Comparison of ENCODE assay signal across 8 cellular contexts in the genomic region with DNA sequence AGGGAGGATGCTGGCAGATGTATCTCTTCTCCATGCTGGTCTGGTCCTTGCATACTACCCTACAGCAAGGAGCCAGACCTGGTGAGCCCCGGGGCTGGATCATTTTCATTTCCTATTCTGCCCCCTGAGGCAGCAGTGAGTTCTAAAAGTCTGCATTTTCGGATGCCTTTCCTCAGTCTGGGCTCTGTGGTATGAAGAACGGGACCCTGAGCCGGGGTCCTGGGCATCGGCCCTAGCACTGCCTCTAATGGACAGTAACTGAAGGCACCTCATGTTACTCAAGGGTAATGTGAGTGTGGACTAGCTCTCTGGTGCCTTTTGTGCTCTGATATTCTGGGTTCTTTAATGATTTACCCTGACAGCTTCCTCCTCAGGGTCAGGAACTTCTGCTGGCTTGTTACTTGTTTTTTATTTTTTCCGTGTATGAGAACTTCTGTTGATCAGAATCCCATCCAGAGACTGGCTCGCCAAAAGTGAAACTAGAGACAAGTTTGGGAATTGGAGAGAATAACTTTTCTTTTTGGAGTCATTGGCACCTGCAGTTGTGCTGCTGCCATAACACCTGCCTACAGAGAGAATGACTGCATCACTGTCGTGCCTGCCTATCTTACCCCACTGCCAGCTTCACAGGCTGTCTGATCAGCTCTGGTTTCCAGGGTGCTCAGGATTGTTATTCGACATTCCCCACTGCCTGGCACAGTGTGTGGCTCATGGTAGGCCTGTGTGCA.
A peak's percentile ranks its signal among the peaks of the same experiment; 100 is the strongest.
DNase-seq lines count a peak whose midpoint lies in the region; ATAC-seq lines count a peak whose summit lies in the region.

No MANE protein-coding gene starts in this region.

- POLR2A ChIA-PET in CD4-positive, alpha-beta memory T cell (lab: Charles Lee; ENCODE audit: partially characterized antibody): interaction anchor here (1.0 to 8.8 kb wide), 10 partner anchors 11 to 60 kb away, joined by 3 to 99 read pairs (median 4); partner anchors contain the start of gene SUSD6

- H3K27me3 ChIP-seq in CD4-positive, alpha-beta memory T cell (ENCODE audit: insufficient read depth, low read length): no peaks in the 10 kb centered on the region
- no peaks in the 10 kb centered on the region for H3K27me3 ChIP-seq in adipocyte (replicated peaks; ENCODE audit: control insufficient read depth, insufficient read depth, low read length)
- no peaks in the 10 kb centered on the region for H3K27me3 ChIP-seq in muscle layer of duodenum (ENCODE audit: low read depth, low read length)

- CTCF ChIA-PET in CD4-positive, alpha-beta memory T cell (lab: Charles Lee; ENCODE audit: partially characterized antibody): interaction anchor here (0.6 to 1.7 kb wide), 9 partner anchors 13 to 1840 kb away, joined by 3 to 6 read pairs (median 3); partner anchors contain the start of gene SUSD6

- H3K9ac ChIP-seq in adipocyte (ENCODE audit: low read length): peak overlapping the region; percentile 10

- peak overlapping the region; percentile 32 for H3K27ac ChIP-seq in CD4-positive, alpha-beta memory T cell (ENCODE audit: low read depth, low read length)
- peak overlapping the region; percentile 33 for H3K27ac ChIP-seq in muscle layer of duodenum (ENCODE audit: low read length)

- peak overlapping the region; percentile 4 to 11 for H3K4me3 ChIP-seq in CD4-positive, alpha-beta memory T cell (ENCODE audit: low read length in 2 of 2)
- H3K4me3 ChIP-seq in adipocyte (ENCODE audit: low read length) (peak overlapping the region; percentile 3), muscle layer of duodenum (ENCODE audit: low read depth in 1 of 2, low read length in 2 of 2) (no peak overlapping the region)

- intact Hi-C loops in CD4-positive, alpha-beta memory T cell (cut with micrococcal nuclease): loop anchor here (2.0 kb wide), 3 partner anchors 17 to 59 kb away; no protein-coding TSS in a partner anchor

- H3K4me1 ChIP-seq in CD4-positive, alpha-beta memory T cell (ENCODE audit: insufficient read depth, low read length): peaks cover 83% of the 10 kb centered on the region
- H3K4me1 ChIP-seq in adipocyte (ENCODE audit: control insufficient read depth, insufficient read depth, low read length) (peaks cover 24% of the 10 kb centered on the region), muscle layer of duodenum (ENCODE audit: control insufficient read depth in 1 of 2, insufficient read depth in 2 of 2, low read length in 2 of 2) (peaks cover 23 to 27% of the 10 kb centered on the region in 2 donors)

- no peaks in the 10 kb centered on the region for H3K9me3 ChIP-seq in CD4-positive, alpha-beta memory T cell (ENCODE audit: control insufficient read depth in 1 of 2, low read length in 2 of 2)
- H3K9me3 ChIP-seq in adipocyte (ENCODE audit: control insufficient read depth, low read length): no peaks in the 10 kb centered on the region
- H3K9me3 ChIP-seq in muscle layer of duodenum (ENCODE audit: control insufficient read depth in 1 of 2, low read length in 2 of 2): no peaks in the 10 kb centered on the region

- H3K27ac Mint-ChIP-seq in CD4-positive, alpha-beta memory T cell: peak overlapping the region; percentile 56 to 95 (median 83)

- no peaks in the 10 kb centered on the region for H3K27me3 Mint-ChIP-seq in CD4-positive, alpha-beta memory T cell

- peaks cover 0 to under 1% (median 0%) of the 10 kb centered on the region in 8 donors for H3K9me3 Mint-ChIP-seq in CD4-positive, alpha-beta memory T cell

- peak overlapping the region; percentile 58 to 83 (median 70) for H3K4me3 Mint-ChIP-seq in CD4-positive, alpha-beta memory T cell

- peaks cover 74 to 84% (median 78%) of the 10 kb centered on the region in 4 donors for H3K4me1 Mint-ChIP-seq in CD4-positive, alpha-beta memory T cell

- ATAC-seq in GM21786 (IDR thresholded peaks at IDR 0.05; ENCODE audit: unreplicated experiment): peak; percentile 21

- peaks cover 8 to 26% of the 10 kb centered on the region in 2 donors for H3K36me3 Mint-ChIP-seq in CD4-positive, alpha-beta memory T cell

- H3K36me3 ChIP-seq in CD4-positive, alpha-beta memory T cell (ENCODE audit: insufficient read depth, low read length): no peaks in the 10 kb centered on the region
- H3K36me3 ChIP-seq in adipocyte (ENCODE audit: control insufficient read depth, insufficient read depth, low read length, severe bottlenecking): no peaks in the 10 kb centered on the region
- H3K36me3 ChIP-seq in muscle layer of duodenum (ENCODE audit: control insufficient read depth in 1 of 2, insufficient read depth in 2 of 2, low read length in 2 of 2): no peaks in the 10 kb centered on the region

- no peak for DNase-seq in CD4-positive, alpha-beta memory T cell
- DNase-seq in adipocyte (ENCODE audit: low read depth) (no peak), AG20443 (ENCODE audit: low spot score) (no peak), NCI-H146 (lab: John Stamatoyannopoulos, UW) (no peak), NCI-H1092 (lab: John Stamatoyannopoulos, UW) (no peak), inferior parietal cortex (ENCODE audit: extremely low spot score) (no peak)

Comparison
In these comparisons a context has a peak if more than half of its experiments do, and no peak if none do; other contexts are left out.
1. H3K4me3 ChIP-seq: peak in CD4-positive, alpha-beta memory T cell (2 of 2) and adipocyte (single experiment); none in muscle layer of duodenum (0 of 2).